ENCODE assay signal across 1 cellular context in genomic region chr22:49948958-49949913, GRCh38.
TF ChIP-seq lines count a peak whose summit lies in the region.

No MANE protein-coding gene starts in this region.

TF ChIP-seq in HepG2, 621 proteins besides CTCF, POLR2A, EP300 and RAD21 (continued from another document and continues in another):
- TF ChIP-seq NFAT5 (CRISPR knock-in tag; IDR thresholded peaks at IDR 0.05) = 0 out of 2 replicates have a peak, but pooled peaks have one; percentile 36
- TF ChIP-seq ZSCAN25 (CRISPR knock-in tag; IDR thresholded peaks at IDR 0.05) = peak; percentile 74
- TF ChIP-seq ATF7 (IDR thresholded peaks at IDR 0.05) = no peak
- no peak; the same call in 1 of the 2 replicates for TF ChIP-seq ATF7 (CRISPR knock-in tag; IDR thresholded peaks at IDR 0.05)
- TF ChIP-seq POLR2G (IDR thresholded peaks at IDR 0.05; ENCODE audit: low read depth, low read length) = peak; percentile 59
- no peak for TF ChIP-seq ARID2 (CRISPR knock-in tag; IDR thresholded peaks at IDR 0.05; ENCODE audit: borderline replicate concordance)
- TF ChIP-seq LRRFIP1 (CRISPR knock-in tag; conservative IDR thresholded peaks at IDR 0.05) = no peak
- TF ChIP-seq ZNF749 (CRISPR knock-in tag; IDR thresholded peaks at IDR 0.05; ENCODE audit: borderline replicate concordance) = peak; percentile 87; the same call in 1 of the 2 replicates
- TF ChIP-seq MIXL1 (CRISPR knock-in tag; IDR thresholded peaks at IDR 0.05) = peak; percentile 54; the same call in 1 of the 2 replicates
- TF ChIP-seq HOXA3 (CRISPR knock-in tag; IDR thresholded peaks at IDR 0.05) = peak; percentile 73
- no peak for TF ChIP-seq RFXANK (CRISPR knock-in tag; IDR thresholded peaks at IDR 0.05)
- 0 out of 2 replicates have a peak, but pooled peaks have one; percentile 76 for TF ChIP-seq ZNF770 (CRISPR knock-in tag; IDR thresholded peaks at IDR 0.05)
- TF ChIP-seq ZNF574 (CRISPR knock-in tag; IDR thresholded peaks at IDR 0.05) = peak; percentile 66
- TF ChIP-seq TBX3 (IDR thresholded peaks at IDR 0.05; ENCODE audit: borderline replicate concordance) = no peak; the same call in 1 of the 2 replicates
- peak; percentile 26; the same call in 1 of the 2 replicates for TF ChIP-seq DPF2 (CRISPR knock-in tag; IDR thresholded peaks at IDR 0.05; ENCODE audit: borderline replicate concordance, low read depth)
- TF ChIP-seq ZFX (CRISPR knock-in tag; IDR thresholded peaks at IDR 0.05; ENCODE audit: low read depth) = peak; percentile 66
- 0 out of 2 replicates have a peak, but pooled peaks have one; percentile 21 for TF ChIP-seq EEA1 (CRISPR knock-in tag; IDR thresholded peaks at IDR 0.05; ENCODE audit: borderline replicate concordance)
- TF ChIP-seq REST (IDR thresholded peaks at IDR 0.05; ENCODE audit: borderline replicate concordance in 1 of 2, low read depth in 1 of 2, low read length in 2 of 2) = no peak
- TF ChIP-seq RNF2 (conservative IDR thresholded peaks at IDR 0.05; ENCODE audit: low read depth) = no peak; the same call in 1 of the 2 replicates
- TF ChIP-seq IRX3 (CRISPR knock-in tag; IDR thresholded peaks at IDR 0.05; ENCODE audit: borderline replicate concordance, low read depth) = no peak
- TF ChIP-seq ZNF709 (CRISPR knock-in tag; IDR thresholded peaks at IDR 0.05) = no peak; the same call in 1 of the 2 replicates
- no peak for TF ChIP-seq NAIF1 (CRISPR knock-in tag; IDR thresholded peaks at IDR 0.05; ENCODE audit: borderline replicate concordance)
- TF ChIP-seq ARNT (IDR thresholded peaks at IDR 0.05) = no peak
- peak; percentile 91 for TF ChIP-seq ZNF18 (CRISPR knock-in tag; IDR thresholded peaks at IDR 0.05; ENCODE audit: insufficient replicate concordance)
- TF ChIP-seq ZBTB20 (CRISPR knock-in tag; IDR thresholded peaks at IDR 0.05; ENCODE audit: borderline replicate concordance, low read depth) = 0 out of 2 replicates have a peak, but pooled peaks have one; percentile 19
- TF ChIP-seq SUZ12 (IDR thresholded peaks at IDR 0.05; ENCODE audit: low read depth, low read length) = no peak
- TF ChIP-seq HDAC2 (CRISPR knock-in tag; IDR thresholded peaks at IDR 0.05) = peak; percentile 86
- peak; percentile 52; the same call in 1 of the 2 replicates for TF ChIP-seq ZNF121 (CRISPR knock-in tag; IDR thresholded peaks at IDR 0.05)
- no peak for TF ChIP-seq ZNF20 (CRISPR knock-in tag; IDR thresholded peaks at IDR 0.05)
- TF ChIP-seq ZNF768 (CRISPR knock-in tag; IDR thresholded peaks at IDR 0.05) = peak; percentile 58; the same call in 1 of the 2 replicates
- TF ChIP-seq ZNF33B (CRISPR knock-in tag; IDR thresholded peaks at IDR 0.05) = peak; percentile 43; the same call in 1 of the 2 replicates
- TF ChIP-seq ZNF672 (CRISPR knock-in tag; IDR thresholded peaks at IDR 0.05) = no peak
- TF ChIP-seq SOX5 (CRISPR knock-in tag; IDR thresholded peaks at IDR 0.05; ENCODE audit: borderline replicate concordance) = peak; percentile 70; the same call in 1 of the 2 replicates
- TF ChIP-seq ZNF296 (CRISPR knock-in tag; conservative IDR thresholded peaks at IDR 0.05) = peak; percentile 95
- peak; percentile 36; the same call in 1 of the 2 replicates for TF ChIP-seq ZBTB37 (CRISPR knock-in tag; IDR thresholded peaks at IDR 0.05)
- TF ChIP-seq ZNF414 (CRISPR knock-in tag; IDR thresholded peaks at IDR 0.05) = no peak; the same call in 1 of the 2 replicates
- peak; percentile 82; the same call in 1 of the 2 replicates for TF ChIP-seq ZNF564 (CRISPR knock-in tag; IDR thresholded peaks at IDR 0.05)
